In the genomic region with DNA sequence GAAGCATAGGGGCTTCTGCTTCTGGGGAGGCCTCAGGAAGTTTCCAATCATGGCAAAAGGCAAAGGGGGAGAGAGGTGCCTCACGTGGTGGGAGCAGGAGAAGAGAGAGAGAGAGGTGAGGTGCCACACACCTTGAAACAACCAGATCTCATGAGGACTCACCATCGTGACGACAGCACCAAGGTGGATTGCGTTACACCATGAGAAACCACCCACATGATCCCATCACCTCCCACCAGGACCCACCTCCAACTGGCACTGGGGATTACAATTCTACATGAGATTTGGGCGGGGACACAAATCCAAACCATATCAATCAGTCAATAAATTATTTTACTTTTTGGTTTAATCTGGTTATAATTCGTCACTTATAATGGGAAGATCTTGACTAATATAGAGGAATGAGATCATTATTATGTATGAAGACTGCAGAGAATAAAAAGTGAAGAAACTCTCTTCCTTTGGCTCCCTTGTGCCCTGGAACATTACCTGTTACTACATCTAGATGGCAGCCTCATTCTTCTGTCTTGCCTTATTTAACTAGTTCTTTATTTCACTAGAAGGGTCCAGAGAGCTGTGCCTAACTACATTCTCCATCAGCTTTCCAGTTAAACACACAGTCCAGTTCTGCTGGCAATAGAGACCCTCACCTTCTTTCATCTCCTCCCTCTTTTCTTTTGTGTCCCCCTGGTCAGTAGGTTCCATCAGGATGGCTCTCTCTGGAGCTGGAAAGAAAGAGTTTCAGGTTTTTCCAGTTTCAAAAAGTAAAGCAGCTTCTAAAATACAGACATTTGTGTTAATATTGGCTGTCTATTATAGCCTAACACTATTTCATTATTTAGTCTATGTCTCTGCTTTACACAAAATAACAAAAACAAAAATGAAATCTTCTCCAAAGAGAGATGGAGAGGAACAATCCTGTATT, we compare ENCODE assay signal across 1 cellular context.
TF ChIP-seq lines count a peak whose summit lies in the region.

No MANE protein-coding gene starts in this region.

TF ChIP-seq in WTC11, 78 proteins besides CTCF, POLR2A, EP300 and RAD21 (continued from another document):
- no peak for TF ChIP-seq ZNF396 (CRISPR knock-in tag; IDR thresholded peaks at IDR 0.05; ENCODE audit: borderline replicate concordance)
- TF ChIP-seq MXD4 (CRISPR knock-in tag; IDR thresholded peaks at IDR 0.05; ENCODE audit: borderline replicate concordance): no peak
- TF ChIP-seq, protein P1, sequence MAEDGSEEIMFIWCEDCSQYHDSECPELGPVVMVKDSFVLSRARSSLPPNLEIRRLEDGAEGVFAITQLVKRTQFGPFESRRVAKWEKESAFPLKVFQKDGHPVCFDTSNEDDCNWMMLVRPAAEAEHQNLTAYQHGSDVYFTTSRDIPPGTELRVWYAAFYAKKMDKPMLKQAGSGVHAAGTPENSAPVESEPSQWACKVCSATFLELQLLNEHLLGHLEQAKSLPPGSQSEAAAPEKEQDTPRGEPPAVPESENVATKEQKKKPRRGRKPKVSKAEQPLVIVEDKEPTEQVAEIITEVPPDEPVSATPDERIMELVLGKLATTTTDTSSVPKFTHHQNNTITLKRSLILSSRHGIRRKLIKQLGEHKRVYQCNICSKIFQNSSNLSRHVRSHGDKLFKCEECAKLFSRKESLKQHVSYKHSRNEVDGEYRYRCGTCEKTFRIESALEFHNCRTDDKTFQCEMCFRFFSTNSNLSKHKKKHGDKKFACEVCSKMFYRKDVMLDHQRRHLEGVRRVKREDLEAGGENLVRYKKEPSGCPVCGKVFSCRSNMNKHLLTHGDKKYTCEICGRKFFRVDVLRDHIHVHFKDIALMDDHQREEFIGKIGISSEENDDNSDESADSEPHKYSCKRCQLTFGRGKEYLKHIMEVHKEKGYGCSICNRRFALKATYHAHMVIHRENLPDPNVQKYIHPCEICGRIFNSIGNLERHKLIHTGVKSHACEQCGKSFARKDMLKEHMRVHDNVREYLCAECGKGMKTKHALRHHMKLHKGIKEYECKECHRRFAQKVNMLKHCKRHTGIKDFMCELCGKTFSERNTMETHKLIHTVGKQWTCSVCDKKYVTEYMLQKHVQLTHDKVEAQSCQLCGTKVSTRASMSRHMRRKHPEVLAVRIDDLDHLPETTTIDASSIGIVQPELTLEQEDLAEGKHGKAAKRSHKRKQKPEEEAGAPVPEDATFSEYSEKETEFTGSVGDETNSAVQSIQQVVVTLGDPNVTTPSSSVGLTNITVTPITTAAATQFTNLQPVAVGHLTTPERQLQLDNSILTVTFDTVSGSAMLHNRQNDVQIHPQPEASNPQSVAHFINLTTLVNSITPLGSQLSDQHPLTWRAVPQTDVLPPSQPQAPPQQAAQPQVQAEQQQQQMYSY (CRISPR knock-in tag; IDR thresholded peaks at IDR 0.05): no peak
